In the genomic region with DNA sequence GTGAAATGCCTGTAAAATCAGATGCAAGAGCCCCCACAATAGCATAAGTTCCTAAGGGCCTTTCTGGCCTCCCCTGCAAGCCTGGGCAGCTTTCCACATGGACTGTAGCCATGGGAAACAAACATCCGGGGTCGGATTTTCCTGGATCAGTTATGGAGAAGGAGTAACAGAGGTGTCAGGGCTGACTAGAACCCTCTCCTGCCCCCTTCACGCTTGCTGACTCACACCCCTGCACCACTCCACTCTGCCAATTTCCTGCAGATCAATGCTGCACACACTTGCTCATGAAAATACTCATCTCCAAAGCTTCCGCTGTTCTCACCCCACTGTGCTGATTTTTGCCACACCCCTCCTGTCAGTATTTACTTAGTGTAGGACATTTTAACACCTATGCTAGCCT, we compare ENCODE assay signal across 14 cellular contexts.
DNase-seq lines count a peak whose midpoint lies in the region; ATAC-seq, FAIRE-seq and TF ChIP-seq lines count a peak whose summit lies in the region.
"Had no signal": no experiment of that assay in that cellular context is flagged by ENCODE, and none has a peak within 500 bp of the region (broad histone marks: within the 10 kb centered on the region; RNA-seq: fewer than 3 reads in every experiment).

No MANE protein-coding gene starts in this region.

- H3K27me3 ChIP-seq in left ventricle myocardium inferior (ENCODE audit: low read depth) (peaks cover 42% of the 10 kb centered on the region), testis (no peaks in the 10 kb centered on the region), HepG2 (ENCODE audit: control insufficient read depth in 1 of 2, insufficient read depth in 2 of 2, low read length in 2 of 2) (peaks cover 0 to 26% of the 10 kb centered on the region in 2 experiments; a peak in 2 of 5 replicates)

- H3K79me2 ChIP-seq in HepG2 (ENCODE audit: insufficient read depth, low read length) = no peaks in the 10 kb centered on the region
- H3K79me2 ChIP-seq: parathyroid adenoma had no signal

- TF ChIP-seq POLR2A in testis (IDR thresholded peaks at IDR 0.05) = no peak
- TF ChIP-seq POLR2A in HepG2 (IDR thresholded peaks at IDR 0.05; ENCODE audit: insufficient read depth in 1 of 2, low read depth in 2 of 2, low read length in 2 of 2) = no peak

- no peak overlapping the region for H2AFZ ChIP-seq in HepG2 (ENCODE audit: low read length)
- H2AFZ ChIP-seq: parathyroid adenoma had no signal

- in situ Hi-C loops in HepG2 (cut with HindIII; ENCODE audit: extremely low pct_ligation_motif_present, low pct_unique_long_range_greater_than_20kb) = no loop called here

- H3K36me3 ChIP-seq in left ventricle myocardium inferior (no peaks in the 10 kb centered on the region), testis (ENCODE audit: low read depth, missing control alignments) (no peaks in the 10 kb centered on the region), HepG2 (replicated peaks in 1 of 2; ENCODE audit: control insufficient read depth in 1 of 2, insufficient read depth in 2 of 2, low read length in 2 of 2) (no peaks in the 10 kb centered on the region)
- H3K36me3 ChIP-seq: lower lobe of right lung had no signal

- no peak for TF ChIP-seq CTCF in left ventricle myocardium inferior (IDR thresholded peaks at IDR 0.05; ENCODE audit: borderline replicate concordance)
- TF ChIP-seq CTCF in fibroblast of mammary gland (conservative IDR thresholded peaks at IDR 0.05; ENCODE audit: control insufficient read depth, insufficient read depth, low read depth, low read length) = no peak
- no peak for TF ChIP-seq CTCF in testis (IDR thresholded peaks at IDR 0.05)
- TF ChIP-seq CTCF in HepG2 (CRISPR knock-in tag; IDR thresholded peaks at IDR 0.05) = no peak

- H3K27ac ChIP-seq in left ventricle myocardium inferior (replicated peaks) (no peak overlapping the region), testis (no peak overlapping the region), HepG2 (ENCODE audit: extremely low read length, insufficient read depth, low read length) (no peak overlapping the region)
- H3K27ac ChIP-seq: lower lobe of right lung, parathyroid adenoma, SK-N-MC had no signal

- DNase-seq in cardiac septum (ENCODE audit: low spot score) (peak; percentile 69), left ventricle myocardium inferior (no peak), NCI-H460 (ENCODE audit: extremely low read depth, low read depth) (peak; percentile 11), fibroblast of mammary gland (ENCODE audit: low read depth) (peak; percentile 86), GM19240 (ENCODE audit: insufficient read length, low spot score) (no peak), testis (no peak), HepG2 (ENCODE audit: low spot score) (no peak)
- no peak for DNase-seq in stimulated activated naive CD4-positive, alpha-beta T cell treated with Interleukin-2 at 50 U/mL for 16 hours (lab: John Stamatoyannopoulos, UW)
- DNase-seq: activated CD4-positive, alpha-beta T cell treated with anti-CD3 and anti-CD28 coated beads for 36 hours; lower lobe of right lung; NCI-H524 had no signal

- TF ChIP-seq RAD21 in HepG2 (CRISPR knock-in tag; IDR thresholded peaks at IDR 0.05) = no peak

- POLR2A ChIA-PET in HepG2 (lab: Yijun Ruan, JAX) = no interaction called here

- no peak overlapping the region for H3K9ac ChIP-seq in HepG2 (ENCODE audit: insufficient read depth, low read depth, low read length)
- H3K9ac ChIP-seq: parathyroid adenoma had no signal

- no peaks in the 10 kb centered on the region for H4K20me1 ChIP-seq in HepG2 (ENCODE audit: insufficient read depth, low read length)

- ATAC-seq in HepG2 = no peak
- ATAC-seq: activated CD4-positive, alpha-beta T cell treated with anti-CD3 and anti-CD28 coated beads for 36 hours; lower lobe of right lung had no signal

- H3K4me3 ChIP-seq in left ventricle myocardium inferior = no peak overlapping the region
- no peak overlapping the region for H3K4me3 ChIP-seq in fibroblast of mammary gland (ENCODE audit: control insufficient read depth, low read depth, low read length)
- H3K4me3 ChIP-seq in testis = no peak overlapping the region
- no peak overlapping the region for H3K4me3 ChIP-seq in HepG2 (replicated peaks in 1 of 3; ENCODE audit: insufficient read depth in 1 of 3, low read depth in 2 of 3, low read length in 3 of 3)
- H3K4me3 ChIP-seq: lower lobe of right lung, SK-N-MC had no signal

- CTCF ChIA-PET in HepG2 (lab: Yijun Ruan, JAX; ENCODE audit: low intra/inter-chr PET ratio, low total read pairs) = no interaction called here

- 38 to 46% methylated on average over 4 of the region's 4 CpGs for WGBS in testis, 2 donors
- 23% methylated on average over 4 of the region's 4 CpGs for WGBS in HepG2 (ENCODE audit: low lambda C conversion rate)

- TF ChIP-seq EP300 in HepG2 (IDR thresholded peaks at IDR 0.05; ENCODE audit: low read depth in 2 of 2, low read length in 2 of 2) (no peak), HepG2 (CRISPR knock-in tag; IDR thresholded peaks at IDR 0.05; ENCODE audit: borderline replicate concordance) (no peak)

- H3K9me3 ChIP-seq in left ventricle myocardium inferior (replicated peaks) (no peaks in the 10 kb centered on the region), testis (no peaks in the 10 kb centered on the region), HepG2 (ENCODE audit: low read length) (no peaks in the 10 kb centered on the region)
- H3K9me3 ChIP-seq: lower lobe of right lung had no signal

- H3K4me1 ChIP-seq in left ventricle myocardium inferior (no peaks in the 10 kb centered on the region), testis (no peaks in the 10 kb centered on the region), HepG2 (ENCODE audit: insufficient read depth, low read length) (no peaks in the 10 kb centered on the region)
- H3K4me1 ChIP-seq: lower lobe of right lung had no signal

- H3K4me2 ChIP-seq in HepG2 (ENCODE audit: low read depth, low read length) = no peak overlapping the region

- intact Hi-C loops in cardiac septum (cut with DNase I) = no loop called here
- intact Hi-C loops in left ventricle myocardium inferior (cut with micrococcal nuclease) = no loop called here
- intact Hi-C loops in testis (cut with DNase I; ENCODE audit: low total_unique reads) = no loop called here
- intact Hi-C loops in HepG2 (cut with micrococcal nuclease; ENCODE audit: unreplicated experiment) = no loop called here

- BruUV-seq in HepG2 (replicated peaks; lab: Mats Ljungman, UMichigan) = no TSS peak

- FAIRE-seq in HepG2 (lab: Jason Lieb, UNC) = no peak
- FAIRE-seq: G401.6 had no signal

TF ChIP-seq in HepG2, 621 proteins besides CTCF, POLR2A, EP300 and RAD21:
- TF ChIP-seq, protein P1, sequence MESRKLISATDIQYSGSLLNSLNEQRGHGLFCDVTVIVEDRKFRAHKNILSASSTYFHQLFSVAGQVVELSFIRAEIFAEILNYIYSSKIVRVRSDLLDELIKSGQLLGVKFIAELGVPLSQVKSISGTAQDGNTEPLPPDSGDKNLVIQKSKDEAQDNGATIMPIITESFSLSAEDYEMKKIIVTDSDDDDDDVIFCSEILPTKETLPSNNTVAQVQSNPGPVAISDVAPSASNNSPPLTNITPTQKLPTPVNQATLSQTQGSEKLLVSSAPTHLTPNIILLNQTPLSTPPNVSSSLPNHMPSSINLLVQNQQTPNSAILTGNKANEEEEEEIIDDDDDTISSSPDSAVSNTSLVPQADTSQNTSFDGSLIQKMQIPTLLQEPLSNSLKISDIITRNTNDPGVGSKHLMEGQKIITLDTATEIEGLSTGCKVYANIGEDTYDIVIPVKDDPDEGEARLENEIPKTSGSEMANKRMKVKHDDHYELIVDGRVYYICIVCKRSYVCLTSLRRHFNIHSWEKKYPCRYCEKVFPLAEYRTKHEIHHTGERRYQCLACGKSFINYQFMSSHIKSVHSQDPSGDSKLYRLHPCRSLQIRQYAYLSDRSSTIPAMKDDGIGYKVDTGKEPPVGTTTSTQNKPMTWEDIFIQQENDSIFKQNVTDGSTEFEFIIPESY (CRISPR knock-in tag; IDR thresholded peaks at IDR 0.05) = no peak
- TF ChIP-seq ZNF619 (CRISPR knock-in tag; IDR thresholded peaks at IDR 0.05) (no peak), ZNF530 (CRISPR knock-in tag; IDR thresholded peaks at IDR 0.05; ENCODE audit: low read depth) (no peak), FOXC1 (CRISPR knock-in tag; IDR thresholded peaks at IDR 0.05; ENCODE audit: borderline replicate concordance) (no peak), KDM4B (CRISPR knock-in tag; IDR thresholded peaks at IDR 0.05) (no peak), ZNF777 (CRISPR knock-in tag; IDR thresholded peaks at IDR 0.05) (no peak), STAG1 (CRISPR knock-in tag; IDR thresholded peaks at IDR 0.05) (no peak)
TF ChIP-seq in HepG2: peak in this region for 0.

Comparison
In these comparisons a context has a peak if more than half of its experiments do, and no peak if none do; other contexts are left out.
1. DNase-seq: peak in cardiac septum (single experiment), NCI-H460 (single experiment) and fibroblast of mammary gland (single experiment); none in left ventricle myocardium inferior (single experiment), GM19240 (single experiment), testis (single experiment), stimulated activated naive CD4-positive, alpha-beta T cell treated with Interleukin-2 at 50 U/mL for 16 hours (single experiment) and HepG2 (single experiment).